1 cellular context compared by ENCODE assay signal in genomic region chr20:47438464-47439381, GRCh38.
TF ChIP-seq lines count a peak whose summit lies in the region.

No MANE protein-coding gene starts in this region.

TF ChIP-seq in K562, 482 proteins besides CTCF, POLR2A, EP300 and RAD21 (continued from another document):
- TF ChIP-seq ZBTB11 (CRISPR knock-in tag; IDR thresholded peaks at IDR 0.05), result peak in 1 of 3 experiments; percentile 87; a peak in 2 of 6 replicates
- no peak for TF ChIP-seq CTCFL (IDR thresholded peaks at IDR 0.05; ENCODE audit: borderline replicate concordance, insufficient read depth, low read depth, low read length, poor library complexity, severe bottlenecking)
- peak in 1 of 2 experiments; percentile 5 for TF ChIP-seq E2F6 (IDR thresholded peaks at IDR 0.05; ENCODE audit: borderline replicate concordance in 1 of 2, extremely low read depth in 1 of 2, insufficient read depth in 1 of 2, insufficient read length in 1 of 2, low read depth in 1 of 2, low read length in 1 of 2, poor library complexity in 1 of 2, severe bottlenecking in 1 of 2)
- TF ChIP-seq KLF1 (tag; IDR thresholded peaks at IDR 0.05), result no peak
- TF ChIP-seq ZNF695 (CRISPR knock-in tag; IDR thresholded peaks at IDR 0.05), result no peak
- TF ChIP-seq CBFA2T2 (conservative IDR thresholded peaks at IDR 0.05), result 0 out of 2 replicates have a peak, but pooled peaks have one; percentile 15
- no peak for TF ChIP-seq ZNF146 (CRISPR knock-in tag; IDR thresholded peaks at IDR 0.05; ENCODE audit: unreplicated experiment)
- no peak for TF ChIP-seq ZNF511 (CRISPR knock-in tag; IDR thresholded peaks at IDR 0.05)
- TF ChIP-seq USF1 (CRISPR knock-in tag; IDR thresholded peaks at IDR 0.05), result peak; percentile 91
- 0 out of 4 replicates have a peak, but pooled peaks of 1 of the 2 experiments have one; percentile 8 for TF ChIP-seq NRF1 (conservative IDR thresholded peaks at IDR 0.05 in 1 of 2, IDR thresholded peaks at IDR 0.05 in 1 of 2)
- TF ChIP-seq PURB (CRISPR knock-in tag; IDR thresholded peaks at IDR 0.05; ENCODE audit: low read depth), result no peak
- TF ChIP-seq ZNF431 (CRISPR knock-in tag; IDR thresholded peaks at IDR 0.05), result no peak
- TF ChIP-seq PCBP2 (IDR thresholded peaks at IDR 0.05; ENCODE audit: low read depth, low read length, poor library complexity, severe bottlenecking), result no peak
- TF ChIP-seq ZNF398 (CRISPR knock-in tag; IDR thresholded peaks at IDR 0.05), result no peak
- TF ChIP-seq RFX1 (IDR thresholded peaks at IDR 0.05), result peak; percentile 50
- TF ChIP-seq RBM22 (IDR thresholded peaks at IDR 0.05; ENCODE audit: low read depth, low read length, poor library complexity, severe bottlenecking), result no peak
- no peak for TF ChIP-seq NBN (IDR thresholded peaks at IDR 0.05; ENCODE audit: low read depth)
- TF ChIP-seq THRA (IDR thresholded peaks at IDR 0.05), result no peak
- TF ChIP-seq GTF2F1 (IDR thresholded peaks at IDR 0.05; ENCODE audit: low read depth, low read length), result no peak
- TF ChIP-seq HOXB6 (CRISPR knock-in tag; IDR thresholded peaks at IDR 0.05; ENCODE audit: borderline replicate concordance), result no peak
- TF ChIP-seq ZNF507 (tag; conservative IDR thresholded peaks at IDR 0.05), result no peak
- no peak for TF ChIP-seq FOXA1 (IDR thresholded peaks at IDR 0.05; ENCODE audit: borderline replicate concordance)
- TF ChIP-seq RBM25 (IDR thresholded peaks at IDR 0.05; ENCODE audit: low read depth, low read length, severe bottlenecking), result peak; percentile 34
- no peak for TF ChIP-seq RHOXF2B (CRISPR knock-in tag; conservative IDR thresholded peaks at IDR 0.05)
- TF ChIP-seq TRIM24 (IDR thresholded peaks at IDR 0.05), result no peak
- no peak for TF ChIP-seq PHF8 (IDR thresholded peaks at IDR 0.05; ENCODE audit: borderline replicate concordance, low read length)
- peak; percentile 56; the same call in 1 of the 2 replicates for TF ChIP-seq SPI1 (IDR thresholded peaks at IDR 0.05; ENCODE audit: borderline replicate concordance, low read depth, low read length)
- no peak for TF ChIP-seq RCOR1 (IDR thresholded peaks at IDR 0.05; ENCODE audit: borderline replicate concordance in 1 of 2, low read depth in 2 of 2, low read length in 2 of 2)
- TF ChIP-seq USF2 (CRISPR knock-in tag; IDR thresholded peaks at IDR 0.05), result peak; percentile 91
